Comparison of ENCODE assay signal across 3 cellular contexts in genomic region chr1:205965039-205965630, GRCh38.
TF ChIP-seq lines count a peak whose summit lies in the region.

No MANE protein-coding gene starts in this region.

TF ChIP-seq in GM23338, 12 proteins besides CTCF, POLR2A, EP300 and RAD21 (continues in another document):
- no peak for TF ChIP-seq ZNF331 (CRISPR knock-in tag; IDR thresholded peaks at IDR 0.05; ENCODE audit: low read depth)
- no peak for TF ChIP-seq STAT1 (IDR thresholded peaks at IDR 0.05; ENCODE audit: unreplicated experiment)
- no peak for TF ChIP-seq ZNF462 (CRISPR knock-in tag; IDR thresholded peaks at IDR 0.05)
- TF ChIP-seq JUNB (IDR thresholded peaks at IDR 0.05; ENCODE audit: unreplicated experiment): no peak
- TF ChIP-seq POLR2AphosphoS5 (IDR thresholded peaks at IDR 0.05; ENCODE audit: low read depth): no peak
- TF ChIP-seq EZH2phosphoT487 (IDR thresholded peaks at IDR 0.05; ENCODE audit: unreplicated experiment): no peak
- no peak for TF ChIP-seq EZH2 (IDR thresholded peaks at IDR 0.05; ENCODE audit: low read depth, unreplicated experiment)

TF ChIP-seq in neural cell, 6 proteins besides CTCF, POLR2A, EP300 and RAD21:
- TF ChIP-seq POLR2AphosphoS5 (IDR thresholded peaks at IDR 0.05) (no peak), EZH2 (IDR thresholded peaks at IDR 0.05; ENCODE audit: borderline replicate concordance, insufficient read depth, low read length, poor library complexity, severe bottlenecking) (no peak), REST (IDR thresholded peaks at IDR 0.05; ENCODE audit: borderline replicate concordance) (no peak)

TF ChIP-seq in HepG2, 621 proteins besides CTCF, POLR2A, EP300 and RAD21:
- TF ChIP-seq KIAA2018 (CRISPR knock-in tag; IDR thresholded peaks at IDR 0.05; ENCODE audit: borderline replicate concordance) (no peak), DZIP1 (CRISPR knock-in tag; IDR thresholded peaks at IDR 0.05) (no peak), ZMAT5 (CRISPR knock-in tag; IDR thresholded peaks at IDR 0.05; ENCODE audit: borderline replicate concordance, low read depth) (no peak), ZNF276 (CRISPR knock-in tag; IDR thresholded peaks at IDR 0.05; ENCODE audit: low read depth) (no peak), ONECUT2 (CRISPR knock-in tag; IDR thresholded peaks at IDR 0.05) (no peak), NFIB (CRISPR knock-in tag; IDR thresholded peaks at IDR 0.05; ENCODE audit: borderline replicate concordance) (no peak), BATF2 (CRISPR knock-in tag; IDR thresholded peaks at IDR 0.05) (no peak), PBX2 (CRISPR knock-in tag; IDR thresholded peaks at IDR 0.05) (no peak), SP4 (CRISPR knock-in tag; IDR thresholded peaks at IDR 0.05) (no peak), TAF1 (CRISPR knock-in tag; IDR thresholded peaks at IDR 0.05) (no peak), LBX2 (CRISPR knock-in tag; IDR thresholded peaks at IDR 0.05; ENCODE audit: borderline replicate concordance) (no peak), BCLAF1 (IDR thresholded peaks at IDR 0.05) (no peak), RBM22 (optimal IDR thresholded peaks at IDR 0.05; ENCODE audit: low read length) (no peak), ZNF574 (CRISPR knock-in tag; IDR thresholded peaks at IDR 0.05) (no peak), ZNF160 (CRISPR knock-in tag; IDR thresholded peaks at IDR 0.05) (no peak), STAT5B (CRISPR knock-in tag; IDR thresholded peaks at IDR 0.05) (no peak), FIP1L1 (IDR thresholded peaks at IDR 0.05; ENCODE audit: borderline replicate concordance, insufficient read depth, low read depth, low read length) (no peak), ISX (CRISPR knock-in tag; conservative IDR thresholded peaks at IDR 0.05) (no peak), U2AF1 (optimal IDR thresholded peaks at IDR 0.05; ENCODE audit: low read depth, low read length) (no peak), HNRNPK (IDR thresholded peaks at IDR 0.05; ENCODE audit: low read depth, low read length, poor library complexity, severe bottlenecking) (no peak)
